2 cellular contexts compared by ENCODE assay signal in the genomic region with DNA sequence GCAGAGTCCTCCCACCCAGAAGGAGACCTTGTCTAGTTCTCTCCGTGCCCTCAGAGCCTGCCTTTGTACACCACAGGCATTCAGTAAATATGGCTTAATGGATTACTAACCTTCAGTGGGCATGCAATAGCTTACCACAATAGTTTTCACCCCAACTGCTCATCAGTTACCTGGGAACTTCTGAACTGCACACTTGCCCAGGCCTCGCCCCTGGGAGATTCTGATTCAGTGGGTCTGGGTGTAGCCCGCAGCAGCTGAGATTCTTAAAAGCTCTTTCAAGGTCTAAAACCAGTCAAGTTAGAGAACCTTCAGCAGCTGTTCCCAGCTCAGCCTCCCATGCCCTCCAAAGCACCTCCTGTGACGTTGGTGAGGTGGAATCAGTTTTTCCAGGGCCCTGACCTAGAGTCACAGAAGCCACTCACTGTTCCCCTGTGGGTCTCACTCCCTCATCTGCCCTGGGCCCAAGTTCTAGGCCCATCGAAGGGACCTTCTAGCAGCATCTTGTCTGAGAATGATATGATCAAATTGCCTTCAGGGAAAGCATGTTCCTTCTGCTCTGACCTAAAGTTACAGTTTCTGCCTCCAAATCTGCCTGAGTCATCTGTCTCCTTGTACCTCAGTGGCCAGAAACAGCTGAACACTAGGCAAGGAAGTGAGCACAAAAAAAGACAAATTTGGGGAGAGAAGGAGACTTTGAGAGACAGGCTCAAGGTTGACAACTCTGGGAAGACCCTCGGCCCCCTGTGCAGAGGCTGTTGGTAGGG.
TF ChIP-seq lines count a peak whose summit lies in the region.

No MANE protein-coding gene starts in this region.

TF ChIP-seq in liver, 16 proteins besides CTCF, POLR2A, EP300 and RAD21 (continued from another document):
- no peak for TF ChIP-seq REST (IDR thresholded peaks at IDR 0.05)
- TF ChIP-seq NR2F2 (IDR thresholded peaks at IDR 0.05), result no peak
- TF ChIP-seq SP1 (IDR thresholded peaks at IDR 0.05), result no peak
- no peak for TF ChIP-seq EGR1 (IDR thresholded peaks at IDR 0.05; ENCODE audit: low read depth in 2 of 2)
- peak; percentile 8 for TF ChIP-seq FOXA2 (IDR thresholded peaks at IDR 0.05)
- TF ChIP-seq YY1 (IDR thresholded peaks at IDR 0.05), result no peak
- TF ChIP-seq GABPA (IDR thresholded peaks at IDR 0.05 in 1 of 2, conservative IDR thresholded peaks at IDR 0.05 in 1 of 2), result no peak
- TF ChIP-seq FOXA1 (IDR thresholded peaks at IDR 0.05), result no peak
- TF ChIP-seq HNF4G (IDR thresholded peaks at IDR 0.05), result no peak
- TF ChIP-seq JUND (IDR thresholded peaks at IDR 0.05), result peak in 1 of 2 donors; percentile 52
- TF ChIP-seq HNF4A (conservative IDR thresholded peaks at IDR 0.05), result peak in 1 of 2 donors; percentile 3
- no peak for TF ChIP-seq ZBTB33 (IDR thresholded peaks at IDR 0.05)
- TF ChIP-seq, protein P1, sequence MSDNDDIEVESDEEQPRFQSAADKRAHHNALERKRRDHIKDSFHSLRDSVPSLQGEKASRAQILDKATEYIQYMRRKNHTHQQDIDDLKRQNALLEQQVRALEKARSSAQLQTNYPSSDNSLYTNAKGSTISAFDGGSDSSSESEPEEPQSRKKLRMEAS (IDR thresholded peaks at IDR 0.05), result no peak
- TF ChIP-seq RXRA (IDR thresholded peaks at IDR 0.05), result peak; percentile 46 to 59
- TF ChIP-seq, protein P2, sequence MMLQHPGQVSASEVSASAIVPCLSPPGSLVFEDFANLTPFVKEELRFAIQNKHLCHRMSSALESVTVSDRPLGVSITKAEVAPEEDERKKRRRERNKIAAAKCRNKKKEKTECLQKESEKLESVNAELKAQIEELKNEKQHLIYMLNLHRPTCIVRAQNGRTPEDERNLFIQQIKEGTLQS (IDR thresholded peaks at IDR 0.05), result no peak

TF ChIP-seq in SK-N-SH, 30 proteins besides CTCF, POLR2A, EP300 and RAD21:
- no peak for TF ChIP-seq EZH2phosphoT487 (IDR thresholded peaks at IDR 0.05; ENCODE audit: borderline replicate concordance, low read depth)
- no peak for TF ChIP-seq SIN3A (IDR thresholded peaks at IDR 0.05; ENCODE audit: borderline replicate concordance, low read depth, low read length)
- TF ChIP-seq GATA2 (CRISPR knock-in tag; IDR thresholded peaks at IDR 0.05), result no peak
- TF ChIP-seq NFIC (IDR thresholded peaks at IDR 0.05; ENCODE audit: borderline replicate concordance), result no peak
- TF ChIP-seq GABPA (IDR thresholded peaks at IDR 0.05; ENCODE audit: low read depth), result no peak
- TF ChIP-seq CHD2 (IDR thresholded peaks at IDR 0.05; ENCODE audit: low read length, partially characterized antibody), result no peak
- TF ChIP-seq TEAD4 (IDR thresholded peaks at IDR 0.05; ENCODE audit: borderline replicate concordance, insufficient read depth), result no peak
- TF ChIP-seq JUND (IDR thresholded peaks at IDR 0.05), result no peak
- TF ChIP-seq POLR2AphosphoS5 (IDR thresholded peaks at IDR 0.05; ENCODE audit: low read depth, low read length), result no peak
- TF ChIP-seq ZBTB33 (IDR thresholded peaks at IDR 0.05; ENCODE audit: borderline replicate concordance, low read depth), result no peak
- TF ChIP-seq ELF1 (IDR thresholded peaks at IDR 0.05), result no peak
- no peak for TF ChIP-seq RCOR1 (IDR thresholded peaks at IDR 0.05; ENCODE audit: low read length)
- no peak for TF ChIP-seq MEF2A (IDR thresholded peaks at IDR 0.05; ENCODE audit: borderline replicate concordance, low read depth)
- TF ChIP-seq, protein P3, sequence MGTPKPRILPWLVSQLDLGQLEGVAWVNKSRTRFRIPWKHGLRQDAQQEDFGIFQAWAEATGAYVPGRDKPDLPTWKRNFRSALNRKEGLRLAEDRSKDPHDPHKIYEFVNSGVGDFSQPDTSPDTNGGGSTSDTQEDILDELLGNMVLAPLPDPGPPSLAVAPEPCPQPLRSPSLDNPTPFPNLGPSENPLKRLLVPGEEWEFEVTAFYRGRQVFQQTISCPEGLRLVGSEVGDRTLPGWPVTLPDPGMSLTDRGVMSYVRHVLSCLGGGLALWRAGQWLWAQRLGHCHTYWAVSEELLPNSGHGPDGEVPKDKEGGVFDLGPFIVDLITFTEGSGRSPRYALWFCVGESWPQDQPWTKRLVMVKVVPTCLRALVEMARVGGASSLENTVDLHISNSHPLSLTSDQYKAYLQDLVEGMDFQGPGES (IDR thresholded peaks at IDR 0.05; ENCODE audit: low read depth, low read length), result no peak
- no peak for TF ChIP-seq RXRA (IDR thresholded peaks at IDR 0.05; ENCODE audit: borderline replicate concordance, low read depth)
- TF ChIP-seq FOXJ3 (CRISPR knock-in tag; IDR thresholded peaks at IDR 0.05), result no peak
- no peak for TF ChIP-seq FOSL2 (IDR thresholded peaks at IDR 0.05; ENCODE audit: borderline replicate concordance, low read depth)
- no peak for TF ChIP-seq USF1 (IDR thresholded peaks at IDR 0.05; ENCODE audit: borderline replicate concordance, low read depth)
TF ChIP-seq in SK-N-SH: peak in this region for 0.
